Comparison of ENCODE assay signal across 19 cellular contexts in the genomic region with DNA sequence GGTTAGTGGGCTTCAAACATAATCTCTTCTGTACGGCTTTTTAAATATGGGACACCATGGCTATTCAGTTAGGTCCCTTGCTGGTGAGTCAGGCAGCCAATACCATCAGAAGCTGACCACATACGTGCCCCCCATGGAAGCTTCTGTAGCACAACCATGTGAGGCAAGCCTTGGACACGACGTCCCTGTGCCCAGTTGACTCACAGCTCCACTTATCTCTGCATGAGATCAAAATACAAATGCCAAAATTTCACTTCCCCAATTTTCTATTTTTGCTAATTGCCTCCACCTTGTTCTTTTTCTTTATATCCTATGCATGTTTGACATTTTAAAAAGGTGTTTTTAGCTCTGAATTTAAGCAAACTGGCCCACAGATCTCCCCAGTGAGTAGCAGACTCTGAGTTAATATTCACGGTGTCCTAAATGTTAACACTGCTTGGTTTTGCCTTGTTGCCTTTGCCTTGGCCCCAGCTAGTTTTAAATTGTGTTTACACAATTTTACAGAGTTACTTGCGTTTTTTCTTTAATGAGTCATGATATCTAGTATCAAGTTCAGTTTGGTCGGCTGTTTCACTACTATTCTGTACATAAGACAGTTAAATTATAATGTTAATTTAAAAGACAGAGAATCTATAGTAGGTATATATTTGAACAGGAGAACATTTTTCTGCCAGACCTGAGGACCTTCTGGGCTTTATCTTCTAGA.
DNase-seq lines count a peak whose midpoint lies in the region; TF ChIP-seq lines count a peak whose summit lies in the region.
"Had no signal": no experiment of that assay in that cellular context is flagged by ENCODE, and none has a peak within 500 bp of the region (broad histone marks: within the 10 kb centered on the region; RNA-seq: fewer than 3 reads in every experiment).

No MANE protein-coding gene starts in this region.

- POLR2A ChIA-PET in RWPE1 (lab: Yijun Ruan, JAX; ENCODE audit: low non-redundant PET), result no interaction called here

- H3K79me2 ChIP-seq in ACC112 (ENCODE audit: control insufficient read depth, insufficient read depth, low read length, unreplicated experiment) (no peaks in the 10 kb centered on the region), Karpas-422 (ENCODE audit: low read length) (no peaks in the 10 kb centered on the region)

- H3K36me3 ChIP-seq in ACC112 (ENCODE audit: insufficient read depth, low read length) (no peaks in the 10 kb centered on the region), Karpas-422 (ENCODE audit: insufficient read depth, low read length) (no peaks in the 10 kb centered on the region)
- H3K36me3 ChIP-seq: esophagus squamous epithelium, Peyer's patch, upper lobe of right lung had no signal

- peak; percentile 54 for DNase-seq in Karpas-422
- no peak for DNase-seq in RWPE1 (ENCODE audit: low spot score)
- peak; percentile 73 for DNase-seq in fibroblast of gingiva (ENCODE audit: low read depth)
- DNase-seq in RKO (ENCODE audit: low spot score), result no peak
- no peak for DNase-seq in lower leg skin (ENCODE audit: low spot score in 2 of 2)
- DNase-seq in central memory CD4-positive, alpha-beta T cell, result no peak
- no peak for DNase-seq in LoVo (ENCODE audit: low spot score)
- DNase-seq: activated CD4-positive, alpha-beta T cell treated with anti-CD3 and anti-CD28 coated beads, Interleukin-2, amount 10 ng/mL, durations not matched to agents 7 days and 5 days; activated T-cell treated with anti-CD3 and anti-CD28 coated beads, Interleukin-2, amount 50 U/mL, for 1 hour; esophagus squamous epithelium; left ventricle myocardium superior; naive B cell; NCI-H1436 treated with DMSO at 0.1 percent for 48 hours; Peyer's patch; retina; T-helper 17 cell; upper lobe of right lung had no signal

- no peak overlapping the region for H3K9ac ChIP-seq in Karpas-422 (ENCODE audit: low read length)

- CTCF ChIA-PET in RWPE1 (lab: Yijun Ruan, JAX), result interaction anchor here (0.5 kb wide), 1 partner anchor 24 kb away, joined by 3 read pairs; no protein-coding TSS in a partner anchor

- TF ChIP-seq CTCF in RWPE1 (conservative IDR thresholded peaks at IDR 0.05; ENCODE audit: low read depth) (no peak), lower leg skin (IDR thresholded peaks at IDR 0.05) (no peak)

- intact Hi-C loops in lower leg skin (cut with DNase I; ENCODE audit: low total_unique reads), result no loop called here

- no peaks in the 10 kb centered on the region for H3K9me2 ChIP-seq in Karpas-422 (replicated peaks; ENCODE audit: insufficient read depth, low read length)

- H3K27ac ChIP-seq in ACC112 (ENCODE audit: low read depth, low read length) (peak overlapping the region; percentile 62), Karpas-422 (ENCODE audit: low read length) (no peak overlapping the region), RWPE1 (0 out of 2 replicates have a peak overlapping the region, but pooled peaks have one; percentile 37)
- H3K27ac ChIP-seq: coronary artery, esophagus squamous epithelium, Peyer's patch, upper lobe of right lung had no signal

- H3K4me2 ChIP-seq in Karpas-422 (ENCODE audit: low read depth, low read length, poor library complexity, severe bottlenecking), result no peak overlapping the region

- peaks cover 31% of the 10 kb centered on the region for H3K4me1 ChIP-seq in ACC112 (ENCODE audit: control insufficient read depth, insufficient read depth, low read length, unreplicated experiment)
- H3K4me1 ChIP-seq in Karpas-422 (ENCODE audit: low read length), result peaks cover 8% of the 10 kb centered on the region
- H3K4me1 ChIP-seq: Peyer's patch, upper lobe of right lung had no signal

- H3K4me3 ChIP-seq in ACC112 (ENCODE audit: low read depth, low read length) (peak overlapping the region; percentile 42), Karpas-422 (ENCODE audit: low read length) (no peak overlapping the region), lower leg skin (ENCODE audit: low read depth, poor library complexity, severe bottlenecking) (no peak overlapping the region)
- H3K4me3 ChIP-seq: coronary artery, esophagus squamous epithelium, Peyer's patch, upper lobe of right lung had no signal

- H2AFZ ChIP-seq in ACC112 (ENCODE audit: low read length, unreplicated experiment), result no peak overlapping the region
- no peak overlapping the region for H2AFZ ChIP-seq in Karpas-422 (ENCODE audit: low read length)

- WGBS in lower leg skin, 2 donors, result 63% methylated on average over 7 of the region's 7 CpGs

- no peaks in the 10 kb centered on the region for H4K20me1 ChIP-seq in Karpas-422 (ENCODE audit: insufficient read depth, low read depth, low read length)

- H3K27me3 ChIP-seq in ACC112 (ENCODE audit: insufficient read depth, low read length) (peaks cover 25% of the 10 kb centered on the region), Karpas-422 (ENCODE audit: low read length) (no peaks in the 10 kb centered on the region)
- H3K27me3 ChIP-seq: Peyer's patch had no signal

- no peaks in the 10 kb centered on the region for H3K9me3 ChIP-seq in Karpas-422 (ENCODE audit: low read length)
- H3K9me3 ChIP-seq: esophagus squamous epithelium, Peyer's patch, upper lobe of right lung had no signal

- no peak for TF ChIP-seq POLR2A in lower leg skin (IDR thresholded peaks at IDR 0.05)

Comparison
In these comparisons a context has a peak if more than half of its experiments do, and no peak if none do; other contexts are left out.
1. DNase-seq: peak in Karpas-422 (single experiment) and fibroblast of gingiva (single experiment); none in RWPE1 (single experiment), RKO (single experiment), lower leg skin (0 of 2), central memory CD4-positive, alpha-beta T cell (single experiment) and LoVo (single experiment).